In the genomic region with DNA sequence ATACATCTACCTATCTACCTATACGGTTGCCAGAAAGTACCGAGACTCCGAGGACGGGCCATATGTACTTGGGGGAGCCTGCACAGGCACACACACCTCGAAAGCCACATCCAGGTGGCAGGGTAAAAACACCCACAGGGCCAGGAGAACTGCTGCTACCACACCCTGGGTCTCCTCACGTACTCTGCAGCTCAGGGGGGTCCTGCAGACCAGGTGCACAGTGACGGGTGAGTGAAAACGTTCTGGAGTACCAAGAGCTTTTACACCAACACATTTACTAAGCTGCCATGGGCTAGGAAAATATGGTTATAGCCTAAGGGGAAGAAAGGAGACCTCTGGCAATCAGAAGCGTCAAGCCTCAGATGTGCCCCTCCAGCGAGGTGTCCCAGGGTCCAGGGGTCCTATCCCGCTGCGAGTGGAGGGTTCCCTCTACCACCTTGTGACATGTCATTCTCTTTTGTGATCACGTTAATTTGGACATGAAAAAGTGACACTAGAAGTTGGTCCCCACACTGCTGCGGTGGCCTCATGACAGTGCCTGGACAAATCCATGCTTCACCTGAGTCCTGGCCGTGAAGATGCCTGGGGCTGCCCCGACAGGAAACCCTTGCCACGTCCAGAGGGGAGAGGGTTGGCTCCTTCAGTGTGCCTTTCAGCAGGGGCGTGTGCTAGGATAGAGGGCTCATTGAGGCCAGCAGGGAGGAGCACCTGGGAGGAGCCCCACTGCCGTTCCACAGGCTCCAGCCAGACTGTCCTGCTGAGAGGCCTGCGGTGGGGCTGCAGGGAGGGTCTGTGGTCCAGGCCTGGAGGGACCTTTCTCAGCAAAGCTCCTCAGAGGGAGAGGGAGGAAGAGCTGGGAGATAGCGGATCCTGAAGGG, we compare ENCODE assay signal across 10 cellular contexts. TPM values are rescaled to one million over a fixed set of nuclear protein-coding genes. Genes with fewer than 3 reads are reported as not detected.
A peak's percentile ranks its signal among the peaks of the same experiment; 100 is the strongest.
DNase-seq lines count a peak whose midpoint lies in the region; ATAC-seq, FAIRE-seq and TF ChIP-seq lines count a peak whose summit lies in the region.
"Had no signal": no experiment of that assay in that cellular context is flagged by ENCODE, and none has a peak within 500 bp of the region (broad histone marks: within the 10 kb centered on the region; RNA-seq: fewer than 3 reads in every experiment).

No MANE protein-coding gene starts in this region.

- H3K4me3 ChIP-seq in SU-DHL-6 (ENCODE audit: insufficient read depth, low read length, poor library complexity, severe bottlenecking) = no peak overlapping the region
- H3K4me3 ChIP-seq in esophagus squamous epithelium = peak overlapping the region in 3 of 4 donors; percentile 80 to 100 (median 86)

- TF ChIP-seq CTCF in SU-DHL-6 (IDR thresholded peaks at IDR 0.05; ENCODE audit: insufficient read depth, low read length, poor library complexity, severe bottlenecking) (no peak), esophagus squamous epithelium (IDR thresholded peaks at IDR 0.05) (no peak)

- peaks cover 47% of the 10 kb centered on the region for H3K79me2 ChIP-seq in SU-DHL-6 (ENCODE audit: insufficient read depth, low read length)

- peak; percentile 2 for DNase-seq in GM12892 (ENCODE audit: insufficient read length)
- DNase-seq in esophagus squamous epithelium (lab: John Stamatoyannopoulos, UW) = no peak
- peak; percentile 51 for DNase-seq in sciatic nerve (ENCODE audit: low spot score)
- no peak for DNase-seq in stimulated activated naive CD4-positive, alpha-beta T cell (lab: John Stamatoyannopoulos, UW)
- no peak for DNase-seq in KBM-7
- no peak for DNase-seq in GM19238 (ENCODE audit: insufficient read length, low spot score)
- DNase-seq in dermis blood vessel endothelial cell = no peak
- DNase-seq: NCI-H2171 treated with DMSO at 0.1 percent for 48 hours had no signal

- intact Hi-C loops in esophagus squamous epithelium (cut with DNase I) = no loop called here
- intact Hi-C loops in sciatic nerve (cut with DNase I) = no loop called here

- FAIRE-seq in GM12892 (lab: Jason Lieb, UNC) = no peak

- TF ChIP-seq POLR2A in GM12892 (IDR thresholded peaks at IDR 0.05; ENCODE audit: low read depth, low read length) = no peak
- TF ChIP-seq POLR2A in esophagus squamous epithelium (IDR thresholded peaks at IDR 0.05) = no peak

- H3K27me3 ChIP-seq in SU-DHL-6 (ENCODE audit: low read length) = no peaks in the 10 kb centered on the region
- no peaks in the 10 kb centered on the region for H3K27me3 ChIP-seq in esophagus squamous epithelium

- no peaks in the 10 kb centered on the region for H3K36me3 ChIP-seq in SU-DHL-6 (ENCODE audit: low read length)
- peaks cover 0 to 16% (median 0%) of the 10 kb centered on the region in 3 donors for H3K36me3 ChIP-seq in esophagus squamous epithelium

- peak overlapping the region; percentile 90 for H3K4me2 ChIP-seq in SU-DHL-6 (ENCODE audit: low read depth, low read length, poor library complexity, severe bottlenecking)

- no peaks in the 10 kb centered on the region for H3K9me2 ChIP-seq in SU-DHL-6 (replicated peaks; ENCODE audit: insufficient read depth, low read length)

- 70 to 71% methylated on average over 9 to 17 of the region's 21 CpGs for WGBS in esophagus squamous epithelium, 2 donors

- H3K4me1 ChIP-seq in esophagus squamous epithelium = peaks cover 37 to 59% (median 41%) of the 10 kb centered on the region in 3 donors

- no peak for ATAC-seq in sciatic nerve
- ATAC-seq: activated CD4-positive, CD25-positive, alpha-beta regulatory T cell treated with anti-CD3 and anti-CD28 coated beads, Interleukin-2, amount 50 U/mL, for 24 hours had no signal

- no peaks in the 10 kb centered on the region for H3F3A ChIP-seq in SU-DHL-6 (ENCODE audit: insufficient read depth)

- no peak overlapping the region for H2AFZ ChIP-seq in SU-DHL-6 (ENCODE audit: low read depth, low read length, severe bottlenecking)

- H3K27ac ChIP-seq in SU-DHL-6 (ENCODE audit: low read depth, low read length) (no peak overlapping the region), esophagus squamous epithelium (peak overlapping the region in 2 of 4 donors; percentile 90 to 95)

- peak overlapping the region; percentile 90; the same call in 1 of the 2 replicates for H3K9ac ChIP-seq in SU-DHL-6 (ENCODE audit: low read length)

- no peaks in the 10 kb centered on the region for H4K20me1 ChIP-seq in SU-DHL-6 (ENCODE audit: low read depth, low read length)

- in situ Hi-C loops in KBM-7 (cut with MboI; ENCODE audit: low pct_unique_long_range_greater_than_20kb, low sequenced_read_pairs) = no loop called here

- H3K9me3 ChIP-seq in SU-DHL-6 (ENCODE audit: insufficient read depth, low read length) (no peaks in the 10 kb centered on the region), esophagus squamous epithelium (no peaks in the 10 kb centered on the region)

RNA-seq across cellular contexts. Expression of gene CANT1, which starts 1.8 kb away (rescaled TPM):
- 12.2 TPM for polyA plus RNA-seq in GM12892 (2012; ENCODE audit: missing spikeins)
- total RNA-seq in esophagus squamous epithelium = 10 to 100 TPM; 36.2 to 58.8 (median 38.3) TPM
- 28.9 TPM for total RNA-seq in sciatic nerve
- total RNA-seq in dermis blood vessel endothelial cell = 64.8 and 97.3 TPM in 2 replicates

RNA-seq across cellular contexts. Expression of gene C1QTNF1, which starts 16.2 kb away (rescaled TPM):
- 0.08 TPM for polyA plus RNA-seq in GM12892 (2012; ENCODE audit: missing spikeins)
- total RNA-seq in esophagus squamous epithelium (10 to 100 TPM in 2 of 4 donors, 1 to 10 TPM in 2; 2.7 to 20.4 (median 6.8) TPM), sciatic nerve (22.6 TPM), dermis blood vessel endothelial cell (14.6 and 16.9 TPM in 2 replicates)

RNA-seq across cellular contexts. Expression of gene LGALS3BP, which starts 28.0 kb away (rescaled TPM):
- polyA plus RNA-seq in GM12892 (2012; ENCODE audit: missing spikeins) = 0.70 TPM
- total RNA-seq in esophagus squamous epithelium (100 to 1,000 TPM; 172 to 414 (median 262) TPM), sciatic nerve (147 TPM), dermis blood vessel endothelial cell (3.5 and 7.5 TPM in 2 replicates)

Comparison
In these comparisons a context has a peak if more than half of its experiments do, and no peak if none do; other contexts are left out.
1. DNase-seq: peak in GM12892 (single experiment) and sciatic nerve (single experiment); none in esophagus squamous epithelium (single experiment), stimulated activated naive CD4-positive, alpha-beta T cell (0 of 6), KBM-7 (single experiment), GM19238 (single experiment) and dermis blood vessel endothelial cell (single experiment).
2. RNA of gene LGALS3BP, which starts 28.0 kb away (total RNA-seq): 172 to 414 TPM in esophagus squamous epithelium and 147 TPM in sciatic nerve (single experiment); 3.5 to 7.5 TPM in dermis blood vessel endothelial cell; every median in the first group is over 10 times any median in the second.